ENCODE assay signal across 15 cellular contexts in genomic region chr1:15471723-15472122, GRCh38. TPM values are rescaled to one million over a fixed set of nuclear protein-coding genes. Genes with fewer than 3 reads are reported as not detected.
"Had no signal": no experiment of that assay in that cellular context is flagged by ENCODE, and none has a peak within 500 bp of the region (broad histone marks: within the 10 kb centered on the region; RNA-seq: fewer than 3 reads in every experiment).

No MANE protein-coding gene starts in this region.

RNA-seq across cellular contexts. Expression of gene CELA2B, which starts 4.2 kb away (rescaled TPM):
- total RNA-seq: natural killer cell treated with Interleukin-12 subunit alpha and Interleukin-12 subunit beta and Interleukin-15 and Interleukin-18, amount 100 ng/mL, for 72 hours; neural crest cell; omental fat pad; osteocyte; pulmonary artery endothelial cell; right atrium auricular region; sciatic nerve; smooth muscle cell; spleen; suprapubic skin; transverse colon; upper lobe of right lung; uterus had no signal
- polyA plus RNA-seq: smooth muscle cell, urinary bladder had no signal

RNA-seq across cellular contexts. Expression of gene CELA2A, which starts 15.2 kb away (rescaled TPM):
- total RNA-seq: natural killer cell treated with Interleukin-12 subunit alpha and Interleukin-12 subunit beta and Interleukin-15 and Interleukin-18, amount 100 ng/mL, for 72 hours; neural crest cell; omental fat pad; osteocyte; pulmonary artery endothelial cell; right atrium auricular region; suprapubic skin; transverse colon; upper lobe of right lung; urinary bladder; uterus had no signal
- polyA plus RNA-seq: smooth muscle cell, urinary bladder had no signal

RNA-seq across cellular contexts. Expression of gene CTRC, which starts 33.5 kb away (rescaled TPM):
- total RNA-seq: osteocyte, prostate gland, pulmonary artery endothelial cell, right atrium auricular region, smooth muscle cell, urinary bladder had no signal
